ENCODE assay signal across 21 cellular contexts in genomic region chr10:107126668-107127067, GRCh38. TPM values are rescaled to one million over a fixed set of nuclear protein-coding genes. Genes with fewer than 3 reads are reported as not detected.
"Had no signal": no experiment of that assay in that cellular context is flagged by ENCODE, and none has a peak within 500 bp of the region (broad histone marks: within the 10 kb centered on the region; RNA-seq: fewer than 3 reads in every experiment).

No MANE protein-coding gene starts in this region.

- H3K4me1 Mint-ChIP-seq: naive thymus-derived CD4-positive, alpha-beta T cell had no signal

- H3K27me3 Mint-ChIP-seq: naive thymus-derived CD4-positive, alpha-beta T cell had no signal

- H3K4me3 ChIP-seq: coronary artery, dorsolateral prefrontal cortex, esophagus muscularis mucosa, gastroesophageal sphincter, heart right ventricle, left lung, lower lobe of right lung had no signal

- H3K4me3 Mint-ChIP-seq: naive thymus-derived CD4-positive, alpha-beta T cell had no signal

- H3K27me3 ChIP-seq: foreskin keratinocyte, gastroesophageal sphincter, left lung had no signal

- H3K4me1 ChIP-seq: esophagus muscularis mucosa, foreskin keratinocyte, gastroesophageal sphincter, heart right ventricle, left lung, lower lobe of right lung had no signal

- ATAC-seq: foreskin keratinocyte; gastroesophageal sphincter; heart right ventricle; left cardiac atrium; left lung; left ventricle myocardium superior; lower lobe of right lung; naive thymus-derived CD4-positive, alpha-beta T cell had no signal

- H3K9me3 ChIP-seq: esophagus muscularis mucosa, gastroesophageal sphincter, heart right ventricle, left lung, lower lobe of right lung had no signal

- H3K27ac Mint-ChIP-seq: naive thymus-derived CD4-positive, alpha-beta T cell had no signal

- H3K27ac ChIP-seq: coronary artery, dorsolateral prefrontal cortex, esophagus muscularis mucosa, foreskin keratinocyte, gastroesophageal sphincter, heart right ventricle, left lung, lower lobe of right lung had no signal

- H3K36me3 Mint-ChIP-seq: naive thymus-derived CD4-positive, alpha-beta T cell had no signal

- DNase-seq: dermis blood vessel endothelial cell; dorsolateral prefrontal cortex; effector CD4-positive, alpha-beta T cell; effector memory CD4-positive, alpha-beta T cell; foreskin keratinocyte; heart right ventricle; hippocampal formation; left cardiac atrium; left lung; left ventricle myocardium superior; lower lobe of right lung; mesendoderm; midbrain; naive thymus-derived CD4-positive, alpha-beta T cell had no signal

- H3K36me3 ChIP-seq: esophagus muscularis mucosa, gastroesophageal sphincter, heart right ventricle, left lung, lower lobe of right lung had no signal

RNA-seq across cellular contexts. Expression of gene SORCS1, which starts 37.8 kb away (rescaled TPM):
- total RNA-seq: dermis blood vessel endothelial cell; endothelial cell of umbilical vein; fibroblast of villous mesenchyme; foreskin keratinocyte; lung microvascular endothelial cell; naive thymus-derived CD4-positive, alpha-beta T cell had no signal
- polyA plus RNA-seq: endothelial cell of umbilical vein; foreskin keratinocyte; keratinocyte; naive thymus-derived CD4-positive, alpha-beta T cell had no signal
